ENCODE assay signal across 9 cellular contexts in the genomic region with DNA sequence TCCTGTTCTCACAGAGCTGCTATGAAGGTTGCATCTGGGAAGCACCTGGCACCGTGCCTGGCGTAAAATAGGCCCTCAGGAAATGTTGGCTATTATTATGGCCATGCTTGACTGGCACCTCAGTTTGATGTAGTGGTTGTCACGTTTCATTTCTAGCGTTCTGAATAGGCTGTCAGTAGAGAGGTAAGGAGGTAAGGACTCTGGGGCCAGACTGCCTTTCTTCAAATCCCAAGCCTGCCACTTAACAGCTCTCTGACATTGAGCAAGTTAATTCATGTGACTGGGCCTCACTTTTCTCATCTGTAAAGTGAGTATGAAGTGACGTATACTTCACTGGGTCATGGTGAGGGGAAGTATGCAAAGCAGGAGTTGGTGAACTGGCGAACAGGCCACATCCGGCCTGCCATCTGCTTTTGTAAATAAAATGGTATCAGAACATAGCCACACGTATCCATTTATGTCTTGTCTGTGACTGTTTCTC.
DNase-seq lines count a peak whose midpoint lies in the region; ATAC-seq, FAIRE-seq and TF ChIP-seq lines count a peak whose summit lies in the region.
"Had no signal": no experiment of that assay in that cellular context is flagged by ENCODE, and none has a peak within 500 bp of the region (broad histone marks: within the 10 kb centered on the region; RNA-seq: fewer than 3 reads in every experiment).

No MANE protein-coding gene starts in this region.

- TF ChIP-seq CTCF in AG04449 (IDR thresholded peaks at IDR 0.05; ENCODE audit: insufficient read depth, low read length, missing control alignments): no peak
- TF ChIP-seq CTCF in VCaP (conservative IDR thresholded peaks at IDR 0.05): no peak
- TF ChIP-seq CTCF in kidney (IDR thresholded peaks at IDR 0.05; ENCODE audit: borderline replicate concordance, extremely low read depth, insufficient read depth): no peak

- H3K9ac ChIP-seq in kidney (ENCODE audit: low read length in 2 of 2): no peak overlapping the region

- no peaks in the 10 kb centered on the region for H3K36me3 ChIP-seq in kidney (ENCODE audit: control insufficient read depth in 1 of 2, insufficient read depth in 2 of 2, low read length in 2 of 2)

- peak; percentile 90 for ATAC-seq in HG03432 (IDR thresholded peaks at IDR 0.05; ENCODE audit: unreplicated experiment)
- no peak for ATAC-seq in stimulated activated naive CD8-positive, alpha-beta T cell treated with anti-CD3 and anti-CD28 coated beads, Interleukin-15, Interleukin-2, amounts not matched to agents 100 U/mL and 50 U/mL, for 24 hours

- CTCF ChIA-PET in AG04449 (lab: Yijun Ruan, JAX): interaction anchor here (1.4 kb wide), 1 partner anchor 11 kb away, joined by 3 read pairs; no protein-coding TSS in a partner anchor

- in situ Hi-C loops in KBM-7 (cut with MboI; ENCODE audit: low pct_unique_long_range_greater_than_20kb, low sequenced_read_pairs): no loop called here

- H3K9me3 ChIP-seq in kidney (ENCODE audit: control insufficient read depth in 1 of 2, low read length in 2 of 2): no peaks in the 10 kb centered on the region

- peak overlapping the region; percentile 61 for H3K27ac ChIP-seq in VCaP
- no peak overlapping the region for H3K27ac ChIP-seq in kidney (ENCODE audit: low read depth in 2 of 2, low read length in 2 of 2)

- DNase-seq in AG04449 (ENCODE audit: low read depth, low spot score) (peak; percentile 69), GM19240 (ENCODE audit: insufficient read length, low spot score) (peak; percentile 60), OCI-M1 (lab: John Stamatoyannopoulos, UW) (no peak), KBM-7 (no peak), kidney (no peak)
- DNase-seq in stimulated activated naive CD8-positive, alpha-beta T cell treated with anti-CD3 and anti-CD28 coated beads, Interleukin-15, Interleukin-2, amounts not matched to agents 100 U/mL and 50 U/mL, for 24 hours: no peak

- intact Hi-C loops in kidney (cut with DNase I): no loop called here

- FAIRE-seq in kidney (lab: Jason Lieb, UNC): no peak
- FAIRE-seq: G401.6 had no signal

- POLR2A ChIA-PET in AG04449 (lab: Yijun Ruan, JAX): no interaction called here

- H3K4me1 ChIP-seq in kidney (ENCODE audit: control insufficient read depth in 1 of 2, insufficient read depth in 1 of 2, low read depth in 1 of 2, low read length in 2 of 2): peaks cover 0 to 6% of the 10 kb centered on the region in 2 donors

- H3K4me3 ChIP-seq in AG04449 (ENCODE audit: low read depth, low read length): no peak overlapping the region
- H3K4me3 ChIP-seq in kidney (ENCODE audit: low read length in 2 of 2): no peak overlapping the region

Comparison
In these comparisons a context has a peak if more than half of its experiments do, and no peak if none do; other contexts are left out.
1. DNase-seq: peak in AG04449 (single experiment) and GM19240 (single experiment); none in OCI-M1 (single experiment), KBM-7 (single experiment), stimulated activated naive CD8-positive, alpha-beta T cell treated with anti-CD3 and anti-CD28 coated beads, Interleukin-15, Interleukin-2, amounts not matched to agents 100 U/mL and 50 U/mL, for 24 hours (single experiment) and kidney (single experiment).